ENCODE assay signal across 15 cellular contexts in the genomic region with DNA sequence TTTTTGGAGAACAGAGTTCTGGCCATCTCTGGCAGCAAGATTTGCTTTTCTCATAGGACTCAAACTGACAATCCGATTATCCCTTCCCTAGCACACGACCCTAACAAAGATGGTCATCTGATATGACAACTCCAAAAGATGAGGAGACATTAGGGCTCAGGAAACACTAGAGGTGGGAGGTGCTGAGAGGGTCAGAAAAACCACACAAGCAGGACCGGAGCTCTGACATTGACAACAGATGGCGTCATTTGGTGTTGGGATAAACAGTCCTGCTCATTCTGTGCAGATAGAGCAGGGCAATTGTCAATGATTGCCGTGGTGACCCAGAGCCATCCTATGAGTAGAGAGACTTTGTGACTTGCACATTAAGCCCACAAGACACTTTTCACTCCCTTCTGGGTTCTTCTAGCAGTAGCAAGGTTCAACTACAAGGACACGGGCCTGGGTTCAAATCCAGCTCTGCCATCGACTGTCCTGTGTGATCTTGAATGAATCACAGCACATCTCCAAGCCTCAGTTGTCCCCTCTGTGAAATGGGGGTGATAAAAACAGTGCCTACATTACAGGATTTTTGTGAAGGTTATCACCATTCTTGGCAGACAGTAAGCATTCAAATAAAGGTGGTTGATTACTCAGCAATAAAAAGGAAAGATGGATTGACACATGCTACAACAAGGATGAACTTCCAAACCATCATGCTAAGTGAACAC. TPM values are rescaled to one million over a fixed set of nuclear protein-coding genes. Genes with fewer than 3 reads are reported as not detected.
DNase-seq lines count a peak whose midpoint lies in the region; ATAC-seq and TF ChIP-seq lines count a peak whose summit lies in the region.
"Had no signal": no experiment of that assay in that cellular context is flagged by ENCODE, and none has a peak within 500 bp of the region (broad histone marks: within the 10 kb centered on the region; RNA-seq: fewer than 3 reads in every experiment).

No MANE protein-coding gene starts in this region.

- no peaks in the 10 kb centered on the region for H3K36me3 Mint-ChIP-seq in activated naive CD8-positive, alpha-beta T cell treated with anti-CD3 and anti-CD28 coated beads for 36 hours
- no peaks in the 10 kb centered on the region for H3K36me3 Mint-ChIP-seq in Caco-2 (ENCODE audit: insufficient read depth, unreplicated experiment)
- H3K36me3 Mint-ChIP-seq: activated CD4-positive, alpha-beta memory T cell treated with anti-CD3 and anti-CD28 coated beads for 36 hours; CD4-positive, CD25-positive, alpha-beta regulatory T cell; stimulated activated effector memory CD8-positive, alpha-beta T cell treated with anti-CD3 and anti-CD28 coated beads, Interleukin-12 subunit alpha, Interleukin-12 subunit beta, amount 100 ng/mL, for 72 hours had no signal

- CTCF ChIA-PET in Caco-2 (lab: Charles Lee), result interaction anchor here (0.8 kb wide), 1 partner anchor 49 kb away, joined by 3 read pairs; no protein-coding TSS in a partner anchor

- no peak overlapping the region for H3K4me2 ChIP-seq in fibroblast of lung (ENCODE audit: extremely low read depth, insufficient read depth, low read length)

- no peak for ATAC-seq in RWPE2 (ENCODE audit: low read depth)
- ATAC-seq: stimulated activated effector memory CD8-positive, alpha-beta T cell treated with anti-CD3 and anti-CD28 coated beads, Interleukin-12 subunit alpha, Interleukin-12 subunit beta, amount 100 ng/mL, for 72 hours; T-helper 17 cell had no signal

- no peaks in the 10 kb centered on the region for H3K79me2 ChIP-seq in fibroblast of lung (ENCODE audit: control insufficient read depth, insufficient read depth, low read length)

- H3K4me3 ChIP-seq in RWPE2 (ENCODE audit: severe bottlenecking), result no peak overlapping the region
- H3K4me3 ChIP-seq in fibroblast of lung (replicated peaks in 1 of 4; ENCODE audit: control extremely low read depth in 1 of 4, insufficient read depth in 1 of 4, low read depth in 3 of 4, low read length in 4 of 4), result no peak overlapping the region
- H3K4me3 ChIP-seq in Caco-2 (ENCODE audit: low read depth, low read length), result no peak overlapping the region
- H3K4me3 ChIP-seq: breast epithelium had no signal

- H4K20me1 ChIP-seq in fibroblast of lung (ENCODE audit: control insufficient read depth, extremely low read depth, insufficient read depth, low read length), result no peaks in the 10 kb centered on the region

- intact Hi-C loops in posterior vena cava (cut with DNase I) (loop anchor here in 1 of 2 donors (5.0 kb wide), 1 partner anchor 46 kb away; no protein-coding TSS in a partner anchor), Caco-2 (cut with micrococcal nuclease; ENCODE audit: unreplicated experiment) (loop anchor here (2.0 kb wide), 1 partner anchor 49 kb away; no protein-coding TSS in a partner anchor)

- H3K27me3 ChIP-seq in RWPE2 (ENCODE audit: insufficient read depth, poor library complexity, severe bottlenecking), result no peaks in the 10 kb centered on the region
- no peaks in the 10 kb centered on the region for H3K27me3 ChIP-seq in fibroblast of lung (ENCODE audit: control insufficient read depth, insufficient read depth, low read length)
- no peaks in the 10 kb centered on the region for H3K27me3 ChIP-seq in Caco-2 (replicated peaks; ENCODE audit: control insufficient read depth, insufficient read depth, low read length)
- H3K27me3 ChIP-seq: breast epithelium had no signal

- H3K9ac ChIP-seq in fibroblast of lung (ENCODE audit: insufficient read depth, low read length), result no peak overlapping the region

- no TSS peak for BruUV-seq in Caco-2 (replicated peaks; lab: Mats Ljungman, UMichigan)

- TF ChIP-seq CTCF in RWPE2 (IDR thresholded peaks at IDR 0.05; ENCODE audit: poor library complexity, severe bottlenecking) (no peak), fibroblast of lung (conservative IDR thresholded peaks at IDR 0.05 in 1 of 2, IDR thresholded peaks at IDR 0.05 in 1 of 2; ENCODE audit: low read depth in 1 of 2, low read length in 2 of 2) (no peak), Caco-2 (IDR thresholded peaks at IDR 0.05; ENCODE audit: insufficient read depth in 1 of 2, low read depth in 1 of 2, low read length in 1 of 2, severe bottlenecking in 1 of 2, unreplicated experiment in 1 of 2) (no peak)

- H3K27ac ChIP-seq in RWPE2 (ENCODE audit: poor library complexity, severe bottlenecking) (peak overlapping the region; percentile 97), fibroblast of lung (ENCODE audit: insufficient read depth, low read length) (peak overlapping the region; percentile 35)

- POLR2A ChIA-PET in Caco-2 (lab: Charles Lee), result no interaction called here

- H3K36me3 ChIP-seq in RWPE2 (ENCODE audit: low read depth) (no peaks in the 10 kb centered on the region), fibroblast of lung (ENCODE audit: control insufficient read depth, insufficient read depth, low read length) (no peaks in the 10 kb centered on the region), Caco-2 (ENCODE audit: control insufficient read depth, insufficient read depth, low read length) (no peaks in the 10 kb centered on the region)
- H3K36me3 ChIP-seq: breast epithelium had no signal

- H3K9me3 ChIP-seq in RWPE2 (ENCODE audit: severe bottlenecking), result no peaks in the 10 kb centered on the region
- no peaks in the 10 kb centered on the region for H3K9me3 ChIP-seq in fibroblast of lung (ENCODE audit: control insufficient read depth, insufficient read depth, low read depth, low read length)
- H3K9me3 ChIP-seq in Caco-2, result no peaks in the 10 kb centered on the region
- H3K9me3 ChIP-seq: breast epithelium had no signal

- peak overlapping the region; percentile 21 for H2AFZ ChIP-seq in fibroblast of lung (ENCODE audit: low read length)

- DNase-seq in ELR (ENCODE audit: low read depth) (peak; percentile 68), RWPE2 (ENCODE audit: low spot score) (no peak), fibroblast of lung (ENCODE audit: low read depth in 2 of 2) (no peak), posterior vena cava (ENCODE audit: low spot score) (peak; percentile 77), HT-29 (ENCODE audit: low spot score) (no peak), Caco-2 (no peak), Kasumi-1 (lab: John Stamatoyannopoulos, UW) (no peak)
- no peak for DNase-seq in activated naive CD8-positive, alpha-beta T cell treated with anti-CD3 and anti-CD28 coated beads for 36 hours
- DNase-seq: activated CD4-positive, alpha-beta memory T cell treated with anti-CD3 and anti-CD28 coated beads for 36 hours; CD4-positive, CD25-positive, alpha-beta regulatory T cell; midbrain; T-helper 17 cell had no signal

- H3K4me3 Mint-ChIP-seq in activated naive CD8-positive, alpha-beta T cell treated with anti-CD3 and anti-CD28 coated beads for 36 hours, result no peak overlapping the region
- H3K4me3 Mint-ChIP-seq in Caco-2 (ENCODE audit: unreplicated experiment), result no peak overlapping the region
- H3K4me3 Mint-ChIP-seq: activated CD4-positive, alpha-beta memory T cell treated with anti-CD3 and anti-CD28 coated beads for 36 hours; CD4-positive, CD25-positive, alpha-beta regulatory T cell; stimulated activated effector memory CD8-positive, alpha-beta T cell treated with anti-CD3 and anti-CD28 coated beads, Interleukin-12 subunit alpha, Interleukin-12 subunit beta, amount 100 ng/mL, for 72 hours; T-helper 17 cell had no signal

- H3K27ac Mint-ChIP-seq in activated naive CD8-positive, alpha-beta T cell treated with anti-CD3 and anti-CD28 coated beads for 36 hours, result no peak overlapping the region
- no peak overlapping the region for H3K27ac Mint-ChIP-seq in Caco-2 (ENCODE audit: unreplicated experiment)
- H3K27ac Mint-ChIP-seq: activated CD4-positive, alpha-beta memory T cell treated with anti-CD3 and anti-CD28 coated beads for 36 hours; CD4-positive, CD25-positive, alpha-beta regulatory T cell; stimulated activated effector memory CD8-positive, alpha-beta T cell treated with anti-CD3 and anti-CD28 coated beads, Interleukin-12 subunit alpha, Interleukin-12 subunit beta, amount 100 ng/mL, for 72 hours; T-helper 17 cell had no signal

- H3K4me1 ChIP-seq in RWPE2 (ENCODE audit: insufficient read depth, poor library complexity, severe bottlenecking), result peaks cover 56% of the 10 kb centered on the region
- peaks cover 36% of the 10 kb centered on the region for H3K4me1 ChIP-seq in fibroblast of lung (ENCODE audit: control insufficient read depth, extremely low read depth, insufficient read depth, low read length)
- peaks cover 27% of the 10 kb centered on the region for H3K4me1 ChIP-seq in Caco-2
- H3K4me1 ChIP-seq: breast epithelium had no signal

- no peaks in the 10 kb centered on the region for H3K9me3 Mint-ChIP-seq in activated naive CD8-positive, alpha-beta T cell treated with anti-CD3 and anti-CD28 coated beads for 36 hours
- no peaks in the 10 kb centered on the region for H3K9me3 Mint-ChIP-seq in Caco-2 (ENCODE audit: unreplicated experiment)
- H3K9me3 Mint-ChIP-seq: activated CD4-positive, alpha-beta memory T cell treated with anti-CD3 and anti-CD28 coated beads for 36 hours; CD4-positive, CD25-positive, alpha-beta regulatory T cell; stimulated activated effector memory CD8-positive, alpha-beta T cell treated with anti-CD3 and anti-CD28 coated beads, Interleukin-12 subunit alpha, Interleukin-12 subunit beta, amount 100 ng/mL, for 72 hours had no signal

- peaks cover 10% of the 10 kb centered on the region for H3K27me3 Mint-ChIP-seq in activated naive CD8-positive, alpha-beta T cell treated with anti-CD3 and anti-CD28 coated beads for 36 hours
- no peaks in the 10 kb centered on the region for H3K27me3 Mint-ChIP-seq in Caco-2 (ENCODE audit: insufficient read depth, unreplicated experiment)
- H3K27me3 Mint-ChIP-seq: activated CD4-positive, alpha-beta memory T cell treated with anti-CD3 and anti-CD28 coated beads for 36 hours; progenitor cell of endocrine pancreas had no signal

- H3K4me1 Mint-ChIP-seq in activated naive CD8-positive, alpha-beta T cell treated with anti-CD3 and anti-CD28 coated beads for 36 hours, result peaks cover 4% of the 10 kb centered on the region
- H3K4me1 Mint-ChIP-seq in Caco-2 (ENCODE audit: low read depth, unreplicated experiment), result peaks cover 32% of the 10 kb centered on the region

RNA-seq across cellular contexts. Expression of a gene that starts 6.4 kb away (rescaled TPM):
- total RNA-seq in fibroblast of lung (58.6 and 103 TPM in 2 replicates), posterior vena cava (100 to 1,000 TPM; 442 to 500 TPM), Caco-2 (2022) (138 and 162 TPM in 2 replicates)
- 129 and 238 TPM in 2 replicates for polyA plus RNA-seq in fibroblast of lung
- polyA plus RNA-seq in fibroblast of lung (2012), result 135 and 254 TPM in 2 replicates
- 160 and 334 TPM in 2 replicates for polyA minus RNA-seq in fibroblast of lung (ENCODE audit: low replicate concordance)
- total RNA-seq in HT-29 (2014; rRNA removed; shearing (Covaris generic)), result 253 and 254 TPM in 2 replicates
- total RNA-seq in activated naive CD8-positive, alpha-beta T cell treated with anti-CD3 and anti-CD28 coated beads for 36 hours, result not detected
- total RNA-seq: activated CD4-positive, alpha-beta memory T cell treated with anti-CD3 and anti-CD28 coated beads for 36 hours; CD4-positive, CD25-positive, alpha-beta regulatory T cell had no signal

Comparison
In these comparisons a context has a peak if more than half of its experiments do, and no peak if none do; other contexts are left out.
1. DNase-seq: peak in ELR (single experiment) and posterior vena cava (single experiment); none in RWPE2 (single experiment), fibroblast of lung (0 of 2), HT-29 (single experiment), activated naive CD8-positive, alpha-beta T cell treated with anti-CD3 and anti-CD28 coated beads for 36 hours (single experiment), Caco-2 (0 of 2) and Kasumi-1 (0 of 2).
2. RNA of a gene that starts 6.4 kb away (total RNA-seq): 442 to 500 TPM in posterior vena cava, 253 to 254 TPM in HT-29, 138 to 162 TPM in Caco-2 and 58.6 to 103 TPM in fibroblast of lung; not detected in activated naive CD8-positive, alpha-beta T cell treated with anti-CD3 and anti-CD28 coated beads for 36 hours; every median in the first group is over 10 times any median in the second.